20 cellular contexts compared by ENCODE assay signal in genomic region chr4:56229947-56230346, GRCh38.
"Had no signal": no experiment of that assay in that cellular context is flagged by ENCODE, and none has a peak within 500 bp of the region (broad histone marks: within the 10 kb centered on the region; RNA-seq: fewer than 3 reads in every experiment).

No MANE protein-coding gene starts in this region.

- H3K27ac ChIP-seq: epithelial cell of prostate, gastroesophageal sphincter, hepatocyte, ovary had no signal

- ATAC-seq: activated naive CD4-positive, alpha-beta T cell treated with anti-CD3 and anti-CD28 coated beads, Interleukin-2, amount 50 U/mL, for 72 hours; effector memory CD8-positive, alpha-beta T cell; gastroesophageal sphincter; left ventricle myocardium superior had no signal

- H3K4me3 ChIP-seq: gastroesophageal sphincter, hepatocyte, ovary had no signal

- H3K4me1 Mint-ChIP-seq: central memory CD8-positive, alpha-beta T cell; neural crest cell had no signal

- DNase-seq: activated B cell treated with CpG ODN at 0.5 μM for 24 hours; activated CD4-positive, alpha-beta T cell treated with anti-CD3 and anti-CD28 coated beads, Interleukin-2, amount 50 U/mL, for 1 hour; activated T-cell treated with anti-CD3 and anti-CD28 coated beads for 4 hours; amygdala; effector memory CD8-positive, alpha-beta T cell; kidney; left ventricle myocardium superior; ovary; stimulated activated CD4-positive, alpha-beta T cell treated with anti-CD3 and anti-CD28 coated beads, Interleukin-12 subunit alpha, Interleukin-12 subunit beta, amount 100 ng/mL, for 4 hours; stimulated activated naive CD4-positive, alpha-beta T cell treated with Interleukin-2 at 50 U/mL for 16 hours; trophoblast cell had no signal

- H3K36me3 Mint-ChIP-seq: activated naive CD4-positive, alpha-beta T cell treated with anti-CD3 and anti-CD28 coated beads, Interleukin-2, amount 50 U/mL, for 72 hours had no signal

- H3K36me3 ChIP-seq: gastroesophageal sphincter, ovary had no signal

- H3K9me3 ChIP-seq: ovary had no signal

- H3K4me3 Mint-ChIP-seq: activated B cell treated with CpG ODN at 0.5 μM for 24 hours; brain; central memory CD8-positive, alpha-beta T cell; dendritic cell treated with granulocyte-macrophage colony-stimulating factor and Interleukin-4, amounts not matched to agents 40 ng/mL and 50 ng/mL, for 4 days; effector memory CD8-positive, alpha-beta T cell; mesothelial cell of epicardium; neural crest cell had no signal

- H3K27ac Mint-ChIP-seq: activated B cell treated with CpG ODN at 0.5 μM for 24 hours; activated naive CD4-positive, alpha-beta T cell treated with anti-CD3 and anti-CD28 coated beads, Interleukin-2, amount 50 U/mL, for 72 hours; dendritic cell treated with granulocyte-macrophage colony-stimulating factor and Interleukin-4, amounts not matched to agents 40 ng/mL and 50 ng/mL, for 4 days; effector memory CD8-positive, alpha-beta T cell; mesothelial cell of epicardium had no signal

- H3K9me3 Mint-ChIP-seq: central memory CD8-positive, alpha-beta T cell; effector memory CD8-positive, alpha-beta T cell had no signal

- H3K27me3 Mint-ChIP-seq: activated B cell treated with CpG ODN at 0.5 μM for 24 hours; brain; dendritic cell treated with granulocyte-macrophage colony-stimulating factor and Interleukin-4, amounts not matched to agents 40 ng/mL and 50 ng/mL, for 4 days had no signal
